Comparison of ENCODE assay signal across 11 cellular contexts in genomic region chr5:170503970-170504525, GRCh38. TPM values are rescaled to one million over a fixed set of nuclear protein-coding genes. Genes with fewer than 3 reads are reported as not detected.
DNase-seq lines count a peak whose midpoint lies in the region; ATAC-seq and TF ChIP-seq lines count a peak whose summit lies in the region.
"Had no signal": no experiment of that assay in that cellular context is flagged by ENCODE, and none has a peak within 500 bp of the region (broad histone marks: within the 10 kb centered on the region; RNA-seq: fewer than 3 reads in every experiment).

KCNIP1 (plus strand) TSS chr5:170504020.

- H3K9me3 ChIP-seq in ES-I3 (ENCODE audit: control insufficient read depth, insufficient read depth, low read length) (no peaks in the 10 kb centered on the region), SK-N-SH (no peaks in the 10 kb centered on the region), left ventricle myocardium inferior (replicated peaks) (no peaks in the 10 kb centered on the region)

- intact Hi-C loops in left ventricle myocardium inferior (cut with micrococcal nuclease): no loop called here

- H3F3A ChIP-seq in SK-N-SH (replicated peaks; ENCODE audit: insufficient read depth): no peaks in the 10 kb centered on the region

- no peaks in the 10 kb centered on the region for H3K36me3 ChIP-seq in ES-I3 (ENCODE audit: insufficient read depth, low read length)
- no peaks in the 10 kb centered on the region for H3K36me3 ChIP-seq in SK-N-SH (replicated peaks in 1 of 2; ENCODE audit: control insufficient read depth in 1 of 2, insufficient read depth in 2 of 2, low read length in 1 of 2)
- H3K36me3 ChIP-seq in left ventricle myocardium inferior: no peaks in the 10 kb centered on the region
- H3K36me3 ChIP-seq in rectal smooth muscle tissue (ENCODE audit: control insufficient read depth, insufficient read depth, low read length): no peaks in the 10 kb centered on the region

- H3K79me2 ChIP-seq in SK-N-SH (ENCODE audit: insufficient read depth): no peaks in the 10 kb centered on the region

- no peaks in the 10 kb centered on the region for H4K20me1 ChIP-seq in SK-N-SH (ENCODE audit: insufficient read depth)

- no peak for ATAC-seq in activated CD8-positive, alpha-beta memory T cell treated with anti-CD3 and anti-CD28 coated beads, Interleukin-2, amount 10 ng/mL, durations not matched to agents 7 days and 5 days
- ATAC-seq in GM21723 (IDR thresholded peaks at IDR 0.05; ENCODE audit: unreplicated experiment) (no peak), GM21360 (IDR thresholded peaks at IDR 0.05; ENCODE audit: unreplicated experiment) (no peak)

- peaks cover 7% of the 10 kb centered on the region; the same call in 1 of the 2 replicates for H3K4me1 ChIP-seq in ES-I3 (ENCODE audit: insufficient read depth, low read length)
- H3K4me1 ChIP-seq in SK-N-SH (ENCODE audit: control insufficient read depth in 1 of 2, insufficient read depth in 2 of 2, low read depth in 1 of 2, low read length in 1 of 2): no peaks in the 10 kb centered on the region; a peak in 1 of 4 replicates
- H3K4me1 ChIP-seq in left ventricle myocardium inferior: peaks cover 7% of the 10 kb centered on the region
- H3K4me1 ChIP-seq in rectal smooth muscle tissue (ENCODE audit: control insufficient read depth, insufficient read depth, low read length): no peaks in the 10 kb centered on the region

- no peak within 1 kb of the TSS for H3K27ac ChIP-seq in SK-N-SH (ENCODE audit: low read depth in 2 of 2, low read length in 1 of 2)
- no peak within 1 kb of the TSS for H3K27ac ChIP-seq in left ventricle myocardium inferior (replicated peaks)
- H3K27ac ChIP-seq in rectal smooth muscle tissue (ENCODE audit: low read depth, low read length): no peak within 1 kb of the TSS

- TF ChIP-seq CTCF in SK-N-SH (IDR thresholded peaks at IDR 0.05) (no peak), left ventricle myocardium inferior (IDR thresholded peaks at IDR 0.05; ENCODE audit: borderline replicate concordance) (no peak)

- WGBS in SK-N-SH (ENCODE audit: low lambda C conversion rate): 14% methylated on average over 8 of the region's 63 CpGs

- H3K4me1 Mint-ChIP-seq in immature natural killer cell: no peaks in the 10 kb centered on the region
- H3K4me1 Mint-ChIP-seq in activated CD8-positive, alpha-beta memory T cell treated with anti-CD3 and anti-CD28 coated beads, Interleukin-2, amount 10 ng/mL, durations not matched to agents 7 days and 5 days: no peaks in the 10 kb centered on the region

- H3K4me2 ChIP-seq in SK-N-SH: peak within 1 kb of the TSS; percentile 60; the same call in 1 of the 2 replicates

- H3K9ac ChIP-seq in ES-I3 (ENCODE audit: low read depth, low read length): peak within 1 kb of the TSS; percentile 50
- H3K9ac ChIP-seq in SK-N-SH: no peak within 1 kb of the TSS
- H3K9ac ChIP-seq in rectal smooth muscle tissue (ENCODE audit: low read length): no peak within 1 kb of the TSS

- no peak within 1 kb of the TSS for H3K4me3 Mint-ChIP-seq in immature natural killer cell
- no peak within 1 kb of the TSS for H3K4me3 Mint-ChIP-seq in activated CD8-positive, alpha-beta memory T cell treated with anti-CD3 and anti-CD28 coated beads, Interleukin-2, amount 10 ng/mL, durations not matched to agents 7 days and 5 days
- H3K4me3 Mint-ChIP-seq: activated naive CD8-positive, alpha-beta T cell; stimulated activated naive CD8-positive, alpha-beta T cell treated with anti-CD3 and anti-CD28 coated beads, Interleukin-15, Interleukin-2, amounts not matched to agents 100 ng/mL and 50 ng/mL, for 24 hours had no signal

- no peak within 1 kb of the TSS for H3K27ac Mint-ChIP-seq in immature natural killer cell
- no peak within 1 kb of the TSS for H3K27ac Mint-ChIP-seq in activated CD8-positive, alpha-beta memory T cell treated with anti-CD3 and anti-CD28 coated beads, Interleukin-2, amount 10 ng/mL, durations not matched to agents 7 days and 5 days
- H3K27ac Mint-ChIP-seq: activated naive CD8-positive, alpha-beta T cell; stimulated activated naive CD8-positive, alpha-beta T cell treated with anti-CD3 and anti-CD28 coated beads, Interleukin-15, Interleukin-2, amounts not matched to agents 100 ng/mL and 50 ng/mL, for 24 hours had no signal

- no peaks in the 10 kb centered on the region; the same call in 1 of the 2 replicates for H3K27me3 ChIP-seq in SK-N-SH (ENCODE audit: insufficient read depth)
- peaks cover 82% of the 10 kb centered on the region for H3K27me3 ChIP-seq in left ventricle myocardium inferior (ENCODE audit: low read depth)
- H3K27me3 ChIP-seq in rectal smooth muscle tissue (ENCODE audit: control insufficient read depth, insufficient read depth, low read length): peaks cover 7% of the 10 kb centered on the region

- POLR2A ChIA-PET in SK-N-SH (lab: Yijun Ruan, JAX): no interaction called here

- no peaks in the 10 kb centered on the region for H3K9me2 ChIP-seq in SK-N-SH

- H3K4me3 ChIP-seq in SK-N-SH (ENCODE audit: low read depth in 2 of 2, low read length in 1 of 2) (peak within 1 kb of the TSS; percentile 32 to 45; a peak in 3 of 4 replicates), left ventricle myocardium inferior (peak within 1 kb of the TSS; percentile 60), rectal smooth muscle tissue (ENCODE audit: low read length) (peak within 1 kb of the TSS; percentile 25)

- 0 out of 2 replicates have a peak within 1 kb of the TSS, but pooled peaks have one; percentile 35 for H2AFZ ChIP-seq in SK-N-SH (ENCODE audit: low read depth)

- TF ChIP-seq RAD21 in SK-N-SH (IDR thresholded peaks at IDR 0.05; ENCODE audit: low read length): no peak

- H3K9me3 Mint-ChIP-seq in immature natural killer cell: no peaks in the 10 kb centered on the region
- no peaks in the 10 kb centered on the region for H3K9me3 Mint-ChIP-seq in activated CD8-positive, alpha-beta memory T cell treated with anti-CD3 and anti-CD28 coated beads, Interleukin-2, amount 10 ng/mL, durations not matched to agents 7 days and 5 days (ENCODE audit: low read depth)
- H3K9me3 Mint-ChIP-seq: stimulated activated naive CD8-positive, alpha-beta T cell treated with anti-CD3 and anti-CD28 coated beads, Interleukin-15, Interleukin-2, amounts not matched to agents 100 ng/mL and 50 ng/mL, for 24 hours had no signal

- peaks cover 5 to 22% (median 17%) of the 10 kb centered on the region in 3 donors for H3K27me3 Mint-ChIP-seq in immature natural killer cell (ENCODE audit: low read depth in 3 of 3)
- H3K27me3 Mint-ChIP-seq in activated CD8-positive, alpha-beta memory T cell treated with anti-CD3 and anti-CD28 coated beads, Interleukin-2, amount 10 ng/mL, durations not matched to agents 7 days and 5 days: peaks cover 60% of the 10 kb centered on the region

- TF ChIP-seq EP300 in SK-N-SH (IDR thresholded peaks at IDR 0.05; ENCODE audit: borderline replicate concordance in 1 of 2, low read depth in 1 of 2, low read length in 1 of 2): no peak

- no peaks in the 10 kb centered on the region for H3K36me3 Mint-ChIP-seq in immature natural killer cell
- H3K36me3 Mint-ChIP-seq in activated CD8-positive, alpha-beta memory T cell treated with anti-CD3 and anti-CD28 coated beads, Interleukin-2, amount 10 ng/mL, durations not matched to agents 7 days and 5 days: no peaks in the 10 kb centered on the region
- H3K36me3 Mint-ChIP-seq: activated naive CD8-positive, alpha-beta T cell had no signal

- CTCF ChIA-PET in SK-N-SH (lab: Yijun Ruan, JAX): interaction anchor here (1.5 kb wide), 1 partner anchor 25 kb away, joined by 3 read pairs; no protein-coding TSS in a partner anchor
- CTCF ChIA-PET in activated CD8-positive, alpha-beta memory T cell treated with anti-CD3 and anti-CD28 coated beads, Interleukin-2, amount 10 ng/mL, durations not matched to agents 7 days and 5 days (lab: Charles Lee): no interaction called here

- DNase-seq in SK-N-SH: peak; percentile 93
- DNase-seq in left ventricle myocardium inferior: no peak
- no peak for DNase-seq in immature natural killer cell
- no peak for DNase-seq in activated CD8-positive, alpha-beta memory T cell treated with anti-CD3 and anti-CD28 coated beads, Interleukin-2, amount 10 ng/mL, durations not matched to agents 7 days and 5 days

TF ChIP-seq in SK-N-SH, 30 proteins besides CTCF, POLR2A, EP300 and RAD21:
- no peak for TF ChIP-seq TAF1 (IDR thresholded peaks at IDR 0.05; ENCODE audit: borderline replicate concordance, low read depth, low read length)
- TF ChIP-seq IRF3 (IDR thresholded peaks at IDR 0.05; ENCODE audit: low read depth, low read length): no peak
- no peak for TF ChIP-seq JUND (IDR thresholded peaks at IDR 0.05)
- no peak for TF ChIP-seq GATA2 (CRISPR knock-in tag; IDR thresholded peaks at IDR 0.05)
- no peak for TF ChIP-seq FOXJ3 (CRISPR knock-in tag; IDR thresholded peaks at IDR 0.05)
- TF ChIP-seq TEAD4 (IDR thresholded peaks at IDR 0.05; ENCODE audit: borderline replicate concordance, insufficient read depth): no peak

RNA-seq across cellular contexts. Expression of gene KCNIP1, which starts in this region (rescaled TPM):
- polyA plus RNA-seq in SK-N-SH (2012; rRNA removed): 1.1 and 1.3 TPM in 2 replicates
- polyA plus RNA-seq in SK-N-SH (2012; cell fraction: cytosol; rRNA removed): 1.3 and 1.4 TPM in 2 replicates
- 0.75 TPM in 2 replicates for polyA plus RNA-seq in SK-N-SH (2012; cell fraction: nucleus; rRNA removed)
- total RNA-seq in left ventricle myocardium inferior: 0.16 TPM
- polyA plus RNA-seq in immature natural killer cell: not detected
- not detected for total RNA-seq in activated CD8-positive, alpha-beta memory T cell treated with anti-CD3 and anti-CD28 coated beads, Interleukin-2, amount 10 ng/mL, durations not matched to agents 7 days and 5 days
- total RNA-seq: myocyte had no signal
